Comparison of ENCODE assay signal across 31 cellular contexts in the genomic region with DNA sequence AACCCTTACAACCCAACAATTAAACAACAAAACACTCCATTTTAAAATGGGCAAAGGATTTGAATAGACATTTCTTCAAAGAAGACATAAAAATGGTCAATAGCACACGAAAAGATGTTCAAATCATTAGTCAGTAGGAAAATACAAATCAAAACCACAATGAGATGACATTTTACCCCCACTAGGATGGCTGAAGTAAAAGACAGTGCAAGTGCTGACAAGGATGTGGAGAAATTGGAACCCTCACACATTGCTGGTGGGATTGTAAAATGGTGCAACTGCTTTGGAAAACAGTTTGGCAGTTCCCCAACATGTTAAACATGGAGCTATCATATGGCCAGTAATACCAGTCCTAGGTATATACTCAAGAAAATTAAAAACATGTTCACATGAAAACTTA. TPM values are rescaled to one million over a fixed set of nuclear protein-coding genes. Genes with fewer than 3 reads are reported as not detected.
"Had no signal": no experiment of that assay in that cellular context is flagged by ENCODE, and none has a peak within 500 bp of the region (broad histone marks: within the 10 kb centered on the region; RNA-seq: fewer than 3 reads in every experiment).

No MANE protein-coding gene starts in this region.

- H3K9me3 Mint-ChIP-seq: dendritic cell treated with granulocyte-macrophage colony-stimulating factor and Interleukin-4, amounts not matched to agents 40 ng/mL and 50 ng/mL, for 4 days; memory B cell; natural killer cell had no signal

- H3K27me3 ChIP-seq: colonic mucosa, esophagus muscularis mucosa, foreskin keratinocyte, gastroesophageal sphincter, heart left ventricle, hepatocyte, ovary, sigmoid colon, stomach, thyroid gland, vagina had no signal

- DNase-seq: colonic mucosa; effector memory CD4-positive, alpha-beta T cell; heart left ventricle; kidney; natural killer cell; occipital lobe; ovary; posterior cingulate gyrus; psoas muscle; right cardiac atrium; sigmoid colon; stimulated activated CD4-positive, alpha-beta T cell treated with anti-CD3 and anti-CD28 coated beads, Interleukin-12 subunit alpha, Interleukin-12 subunit beta, amount 100 ng/mL, for 4 hours; stimulated activated CD4-positive, alpha-beta T cell treated with anti-CD3 and anti-CD28 coated beads, Interleukin-4, amount 100 ng/mL, for 1 hour; stimulated activated CD8-positive, alpha-beta memory T cell treated with anti-CD3 and anti-CD28 coated beads, Interleukin-4, amount 100 ng/mL, for 48 hours; stimulated activated naive CD4-positive, alpha-beta T cell treated with Interleukin-2 at 50 U/mL for 16 hours; stomach; thyroid gland; trophoblast cell had no signal

- H3K4me3 ChIP-seq: colonic mucosa, esophagus muscularis mucosa, gastroesophageal sphincter, heart left ventricle, hepatocyte, lung, ovary, psoas muscle, sigmoid colon, smooth muscle cell, stomach, thyroid gland, vagina had no signal

- ATAC-seq: foreskin keratinocyte, gastroesophageal sphincter, heart left ventricle, left lobe of liver, psoas muscle, right cardiac atrium had no signal

- H3K9me3 ChIP-seq: colonic mucosa, esophagus muscularis mucosa, gastroesophageal sphincter, heart left ventricle, ovary, psoas muscle, sigmoid colon, stomach, thyroid gland, vagina had no signal

- H3K36me3 ChIP-seq: colonic mucosa, gastroesophageal sphincter, heart left ventricle, ovary, sigmoid colon, stomach, thyroid gland, vagina had no signal

- H3K27ac ChIP-seq: colonic mucosa, esophagus muscularis mucosa, foreskin keratinocyte, gastroesophageal sphincter, heart left ventricle, hepatocyte, ovary, psoas muscle, sigmoid colon, stomach, thyroid gland, vagina had no signal

- H3K36me3 Mint-ChIP-seq: memory B cell, natural killer cell had no signal

- H3K27ac Mint-ChIP-seq: dendritic cell treated with granulocyte-macrophage colony-stimulating factor and Interleukin-4, amounts not matched to agents 40 ng/mL and 50 ng/mL, for 4 days; memory B cell; natural killer cell had no signal

- H3K4me3 Mint-ChIP-seq: dendritic cell treated with granulocyte-macrophage colony-stimulating factor and Interleukin-4, amounts not matched to agents 40 ng/mL and 50 ng/mL, for 4 days; memory B cell; natural killer cell had no signal

- H3K4me1 Mint-ChIP-seq: memory B cell had no signal

- H3K4me1 ChIP-seq: colonic mucosa, foreskin keratinocyte, thyroid gland had no signal

- FAIRE-seq: endothelial cell of umbilical vein, kidney had no signal

RNA-seq across cellular contexts. Expression of gene GALNT15, which starts 11.6 kb away (rescaled TPM):
- total RNA-seq: epithelial cell of proximal tubule, foreskin keratinocyte, mononuclear cell, natural killer cell had no signal
- polyA plus RNA-seq: foreskin keratinocyte had no signal
